In the genomic region with DNA sequence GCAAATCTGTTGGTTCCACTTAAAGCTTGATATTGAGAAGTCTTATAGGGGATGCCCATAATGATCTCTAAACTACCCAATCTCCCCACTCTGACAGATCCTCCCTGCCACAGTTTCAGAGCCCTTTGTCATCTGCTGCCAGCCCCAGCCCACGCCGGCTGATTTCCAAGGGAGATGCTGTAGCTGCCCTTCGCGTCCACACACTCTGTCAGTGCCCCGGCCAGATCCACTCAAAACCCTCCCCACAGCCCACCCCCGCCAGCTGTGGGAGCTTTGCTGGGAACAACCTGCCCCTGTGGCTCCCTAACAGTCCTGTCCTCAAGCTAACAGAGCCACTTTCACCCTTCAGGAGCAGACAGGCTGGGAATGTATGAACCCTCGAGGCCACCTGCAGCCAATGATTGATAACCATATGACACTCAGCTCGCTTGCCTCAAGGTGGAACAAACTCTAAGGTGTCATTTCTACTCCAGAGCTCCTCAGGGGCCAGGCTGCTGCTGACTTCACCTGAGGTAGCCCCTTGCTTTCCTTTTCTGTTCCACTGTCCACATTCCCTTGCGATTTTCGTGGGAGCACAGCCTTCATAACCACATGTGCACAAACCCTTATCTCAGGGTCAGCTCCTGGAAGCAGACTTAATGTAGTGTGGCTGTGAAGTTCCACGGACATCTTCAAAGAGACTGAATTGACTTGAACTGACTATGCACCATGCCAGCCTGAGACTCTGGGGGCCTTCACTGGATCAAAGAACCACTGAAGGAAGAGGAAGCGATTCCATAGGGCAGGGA, we compare ENCODE assay signal across 24 cellular contexts.
"Had no signal": no experiment of that assay in that cellular context is flagged by ENCODE, and none has a peak within 500 bp of the region (broad histone marks: within the 10 kb centered on the region; RNA-seq: fewer than 3 reads in every experiment).

No MANE protein-coding gene starts in this region.

- DNase-seq: activated CD4-positive, alpha-beta T cell treated with anti-CD3 and anti-CD28 coated beads, Interleukin-2, amount 10 ng/mL, durations not matched to agents 7 days and 5 days; activated CD4-positive, CD25-positive, alpha-beta regulatory T cell treated with anti-CD3 and anti-CD28 coated beads, Interleukin-2, amount 50 U/mL, for 72 hours; activated CD8-positive, alpha-beta memory T cell treated with anti-CD3 and anti-CD28 coated beads, Interleukin-2, amount 10 ng/mL, durations not matched to agents 7 days and 5 days; activated CD8-positive, alpha-beta T cell treated with anti-CD3 and anti-CD28 coated beads for 36 hours; activated gamma-delta T cell treated with Interleukin-2 at 50 U/mL for 16 hours; activated T-cell treated with anti-CD3 and anti-CD28 coated beads for 4 hours; aorta; brain microvascular endothelial cell; dorsolateral prefrontal cortex; effector memory CD8-positive, alpha-beta T cell; heart right ventricle; kidney; lower lobe of right lung; naive thymus-derived CD4-positive, alpha-beta T cell; stimulated activated CD4-positive, alpha-beta T cell treated with anti-CD3 and anti-CD28 coated beads, Interleukin-15, amount 100 ng/mL, for 24 hours; stimulated activated CD8-positive, alpha-beta memory T cell treated with anti-CD3 and anti-CD28 coated beads, Interleukin-4, amount 100 ng/mL, for 48 hours; stimulated activated naive B cell treated with anti-CD40 and anti-IgM and Interleukin-4, amounts not matched to agents 10 μg/mL and 1 μg/mL and 100 μg/mL, for 72 hours; T-helper 1 cell; upper lobe of right lung; WERI-Rb-1 had no signal

- H3K9me3 ChIP-seq: heart right ventricle, lower lobe of right lung, thoracic aorta, upper lobe of right lung had no signal

- H3K27me3 ChIP-seq: upper lobe of right lung had no signal

- ATAC-seq: activated CD8-positive, alpha-beta memory T cell treated with anti-CD3 and anti-CD28 coated beads, Interleukin-2, amount 10 ng/mL, durations not matched to agents 7 days and 5 days; activated CD8-positive, alpha-beta T cell treated with anti-CD3 and anti-CD28 coated beads for 36 hours; activated naive CD4-positive, alpha-beta T cell treated with anti-CD3 and anti-CD28 coated beads, Interleukin-2, amount 50 U/mL, for 72 hours; effector memory CD8-positive, alpha-beta T cell; heart right ventricle; lower lobe of right lung; naive thymus-derived CD4-positive, alpha-beta T cell; sciatic nerve; stimulated activated naive B cell treated with anti-CD40 and anti-IgM and Interleukin-4, amounts not matched to agents 10 μg/mL and 1 μg/mL and 100 μg/mL, for 72 hours; upper lobe of right lung had no signal

- H3K4me3 ChIP-seq: dorsolateral prefrontal cortex, heart right ventricle, lower lobe of right lung, smooth muscle cell, thoracic aorta, upper lobe of right lung had no signal

- H3K36me3 ChIP-seq: brain microvascular endothelial cell, heart right ventricle, lower lobe of right lung, thoracic aorta, upper lobe of right lung, WERI-Rb-1 had no signal

- H3K27ac ChIP-seq: brain microvascular endothelial cell, dorsolateral prefrontal cortex, heart right ventricle, lower lobe of right lung, upper lobe of right lung, WERI-Rb-1 had no signal
